Comparison of ENCODE assay signal across 1 cellular context in the genomic region with DNA sequence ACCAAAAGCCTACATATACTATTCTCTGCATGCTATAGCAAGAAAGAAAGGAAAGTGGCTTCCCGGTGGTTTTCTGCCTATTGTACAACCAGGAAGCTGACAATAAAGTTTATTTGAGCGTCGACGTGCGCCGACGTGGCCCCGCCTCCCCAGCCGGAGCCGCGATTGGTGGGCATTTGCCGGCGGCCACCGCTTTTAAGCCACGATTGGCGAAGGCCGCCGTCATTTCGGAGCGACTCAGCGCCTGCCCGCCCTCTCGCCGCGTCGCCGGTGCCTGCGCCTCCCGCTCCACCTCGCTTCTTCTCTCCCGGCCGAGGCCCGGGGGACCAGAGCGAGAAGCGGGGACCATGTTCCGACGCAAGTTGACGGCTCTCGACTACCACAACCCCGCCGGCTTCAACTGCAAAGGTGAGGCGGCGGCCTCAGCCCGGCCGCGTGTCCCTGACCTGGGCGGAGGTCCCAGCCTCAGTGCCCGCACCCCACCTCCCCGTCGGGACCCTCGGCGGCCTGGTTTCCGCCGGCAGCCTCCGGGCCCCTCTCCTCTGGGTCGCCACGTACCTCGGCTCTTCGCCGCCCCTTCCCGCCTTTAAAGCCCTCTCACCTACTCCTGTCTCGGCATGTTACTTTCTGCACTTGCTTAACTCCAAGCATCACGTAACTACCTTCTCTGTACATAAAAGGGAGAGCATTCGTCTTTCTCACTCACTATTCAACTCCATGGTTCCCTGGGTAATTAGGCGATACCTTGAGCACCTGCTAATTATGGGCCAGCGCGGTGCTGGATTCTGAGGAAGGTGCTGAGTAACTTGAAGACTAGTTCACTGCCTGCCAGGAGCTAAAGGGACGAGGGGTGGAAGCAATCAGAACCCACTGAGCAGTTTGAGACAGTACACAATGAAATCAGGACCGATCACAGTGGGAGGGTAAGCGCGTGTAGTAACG.
TF ChIP-seq lines count a peak whose summit lies in the region.

Gene RTRAF (plus strand): TSS at position 254 of the 942 bp plus-strand sequence. CDS start 94 bp downstream, at position 348.

TF ChIP-seq in A549, 52 proteins besides CTCF, POLR2A, EP300 and RAD21 (continued from another document):
- TF ChIP-seq REST (IDR thresholded peaks at IDR 0.05) (no peak), CBX8 (IDR thresholded peaks at IDR 0.05) (no peak), RNF2 (IDR thresholded peaks at IDR 0.05; ENCODE audit: borderline replicate concordance, low read depth) (no peak), HOXB5 (CRISPR knock-in tag; IDR thresholded peaks at IDR 0.05) (no peak), TP53 (CRISPR knock-in tag; IDR thresholded peaks at IDR 0.05) (no peak), KDM5A (IDR thresholded peaks at IDR 0.05) (peak; percentile 60), BCL3 (IDR thresholded peaks at IDR 0.05) (0 out of 3 replicates have a peak, but pooled peaks have one; percentile 28), FOSL2 (IDR thresholded peaks at IDR 0.05) (no peak), FOSL2 (CRISPR knock-in tag; IDR thresholded peaks at IDR 0.05) (no peak), PHF8 (IDR thresholded peaks at IDR 0.05; ENCODE audit: borderline replicate concordance, low read depth) (peak; percentile 88; the same call in 1 of the 2 replicates), HDAC2 (IDR thresholded peaks at IDR 0.05) (no peak), ZSCAN20 (CRISPR knock-in tag; IDR thresholded peaks at IDR 0.05) (no peak)
